Comparison of ENCODE assay signal across 11 cellular contexts in genomic region chr5:31771045-31771444, GRCh38.
DNase-seq lines count a peak whose midpoint lies in the region; ATAC-seq and TF ChIP-seq lines count a peak whose summit lies in the region.
"Had no signal": no experiment of that assay in that cellular context is flagged by ENCODE, and none has a peak within 500 bp of the region (broad histone marks: within the 10 kb centered on the region; RNA-seq: fewer than 3 reads in every experiment).

No MANE protein-coding gene starts in this region.

- no peak overlapping the region for H3K27ac Mint-ChIP-seq in activated T-helper 1 cell treated with anti-CD3 and anti-CD28 coated beads, Interleukin-12 subunit alpha, Interleukin-12 subunit beta, Interleukin-2, Interleukin-4 antibody, amounts not matched to agents 30 ng/mL and 10 ng/mL and 1 ng/mL, durations not matched to agents 14 hours and 24 hours and 36 hours
- no peak overlapping the region for H3K27ac Mint-ChIP-seq in HFFc6

- peak overlapping the region in 7 of 11 experiments; percentile 7 to 77 (median 38); a peak in 11 of 22 replicates for H3K4me2 ChIP-seq in BLaER1 treated with 17β-estradiol and CSF1 and Interleukin-3, amounts not matched to agents 10 nM and 100 nM

- no peaks in the 10 kb centered on the region for H3K4me1 Mint-ChIP-seq in activated T-helper 1 cell treated with anti-CD3 and anti-CD28 coated beads, Interleukin-12 subunit alpha, Interleukin-12 subunit beta, Interleukin-2, Interleukin-4 antibody, amounts not matched to agents 30 ng/mL and 10 ng/mL and 1 ng/mL, durations not matched to agents 14 hours and 24 hours and 36 hours (ENCODE audit: low read depth)
- H3K4me1 Mint-ChIP-seq in HFFc6 (ENCODE audit: low read depth), result no peaks in the 10 kb centered on the region

- H3K27ac ChIP-seq in BLaER1 treated with 17β-estradiol and CSF1 and Interleukin-3, amounts not matched to agents 10 nM and 100 nM, result peak overlapping the region in 4 of 11 experiments; percentile 19 to 66 (median 50); a peak in 7 of 22 replicates
- H3K27ac ChIP-seq in psoas muscle, result no peak overlapping the region
- H3K27ac ChIP-seq: tibial nerve had no signal

- ATAC-seq in GM19025 (IDR thresholded peaks at IDR 0.05; ENCODE audit: low read depth, unreplicated experiment) (peak; percentile 65), GM21825 (IDR thresholded peaks at IDR 0.05; ENCODE audit: unreplicated experiment) (peak; percentile 93), HG03280 (IDR thresholded peaks at IDR 0.05; ENCODE audit: unreplicated experiment) (peak; percentile 86), psoas muscle (no peak)
- ATAC-seq: left ventricle myocardium superior had no signal

- peaks cover 0 to 20% (median 8%) of the 10 kb centered on the region in 11 experiments; a peak in 14 of 22 replicates for H3K9me3 ChIP-seq in BLaER1 treated with 17β-estradiol and CSF1 and Interleukin-3, amounts not matched to agents 10 nM and 100 nM (replicated peaks in 1 of 11)
- no peaks in the 10 kb centered on the region for H3K9me3 ChIP-seq in psoas muscle
- H3K9me3 ChIP-seq: tibial nerve had no signal

- 96 to 100% (median 97%) methylated on average over 1 of the region's 1 CpG for WGBS in psoas muscle, 3 donors

- no peaks in the 10 kb centered on the region for H3K9me3 Mint-ChIP-seq in activated T-helper 1 cell treated with anti-CD3 and anti-CD28 coated beads, Interleukin-12 subunit alpha, Interleukin-12 subunit beta, Interleukin-2, Interleukin-4 antibody, amounts not matched to agents 30 ng/mL and 10 ng/mL and 1 ng/mL, durations not matched to agents 14 hours and 24 hours and 36 hours
- no peaks in the 10 kb centered on the region for H3K9me3 Mint-ChIP-seq in HFFc6

- H3K27me3 Mint-ChIP-seq in activated T-helper 1 cell treated with anti-CD3 and anti-CD28 coated beads, Interleukin-12 subunit alpha, Interleukin-12 subunit beta, Interleukin-2, Interleukin-4 antibody, amounts not matched to agents 30 ng/mL and 10 ng/mL and 1 ng/mL, durations not matched to agents 14 hours and 24 hours and 36 hours (ENCODE audit: insufficient read depth), result no peaks in the 10 kb centered on the region
- H3K27me3 Mint-ChIP-seq in HFFc6 (ENCODE audit: insufficient read depth), result peaks cover 26% of the 10 kb centered on the region

- intact Hi-C loops in psoas muscle (cut with DNase I), result no loop called here
- intact Hi-C loops in activated T-helper 1 cell treated with anti-CD3 and anti-CD28 coated beads, Interleukin-12 subunit alpha, Interleukin-12 subunit beta, Interleukin-2, Interleukin-4 antibody, amounts not matched to agents 30 ng/mL and 10 ng/mL and 1 ng/mL, durations not matched to agents 14 hours and 24 hours and 36 hours (cut with micrococcal nuclease), result no loop called here

- no peaks in the 10 kb centered on the region for H4K20me1 ChIP-seq in BLaER1 treated with 17β-estradiol and CSF1 and Interleukin-3, amounts not matched to agents 10 nM and 100 nM

- TF ChIP-seq CTCF in psoas muscle (IDR thresholded peaks at IDR 0.05), result no peak
- TF ChIP-seq CTCF in HFFc6 (IDR thresholded peaks at IDR 0.05), result no peak

- no peaks in the 10 kb centered on the region for H3K36me3 ChIP-seq in BLaER1 treated with 17β-estradiol and CSF1 and Interleukin-3, amounts not matched to agents 10 nM and 100 nM
- H3K36me3 ChIP-seq in psoas muscle (ENCODE audit: insufficient read depth in 1 of 2, low read depth in 1 of 2), result no peaks in the 10 kb centered on the region
- H3K36me3 ChIP-seq: tibial nerve had no signal

- no peaks in the 10 kb centered on the region for H3K27me3 ChIP-seq in BLaER1 treated with 17β-estradiol and CSF1 and Interleukin-3, amounts not matched to agents 10 nM and 100 nM
- peaks cover 0 to 3% (median 0%) of the 10 kb centered on the region in 3 donors for H3K27me3 ChIP-seq in psoas muscle (ENCODE audit: insufficient read depth in 3 of 3, low read length in 2 of 3)
- H3K27me3 ChIP-seq: tibial nerve had no signal

- DNase-seq in psoas muscle (no peak), HFFc6 (no peak), hippocampal formation (lab: John Stamatoyannopoulos, UW) (no peak)
- no peak for DNase-seq in activated T-helper 1 cell treated with anti-CD3 and anti-CD28 coated beads, Interleukin-12 subunit alpha, Interleukin-12 subunit beta, Interleukin-2, Interleukin-4 antibody, amounts not matched to agents 30 ng/mL and 10 ng/mL and 1 ng/mL, durations not matched to agents 14 hours and 24 hours and 36 hours (ENCODE audit: low spot score)
- DNase-seq: left ventricle myocardium superior, NCI-H1092 had no signal

- H3K4me3 Mint-ChIP-seq in activated T-helper 1 cell treated with anti-CD3 and anti-CD28 coated beads, Interleukin-12 subunit alpha, Interleukin-12 subunit beta, Interleukin-2, Interleukin-4 antibody, amounts not matched to agents 30 ng/mL and 10 ng/mL and 1 ng/mL, durations not matched to agents 14 hours and 24 hours and 36 hours, result no peak overlapping the region
- no peak overlapping the region for H3K4me3 Mint-ChIP-seq in HFFc6

- no peaks in the 10 kb centered on the region for H3K36me3 Mint-ChIP-seq in activated T-helper 1 cell treated with anti-CD3 and anti-CD28 coated beads, Interleukin-12 subunit alpha, Interleukin-12 subunit beta, Interleukin-2, Interleukin-4 antibody, amounts not matched to agents 30 ng/mL and 10 ng/mL and 1 ng/mL, durations not matched to agents 14 hours and 24 hours and 36 hours (ENCODE audit: low read depth)
- no peaks in the 10 kb centered on the region for H3K36me3 Mint-ChIP-seq in HFFc6 (ENCODE audit: low read depth)

- H3K9ac ChIP-seq in BLaER1 treated with 17β-estradiol and CSF1 and Interleukin-3, amounts not matched to agents 10 nM and 100 nM, result no peak overlapping the region

- H3K4me1 ChIP-seq in BLaER1 treated with 17β-estradiol and CSF1 and Interleukin-3, amounts not matched to agents 10 nM and 100 nM, result peaks cover 0 to 54% (median 13%) of the 10 kb centered on the region in 10 experiments; a peak in 11 of 20 replicates
- no peaks in the 10 kb centered on the region for H3K4me1 ChIP-seq in psoas muscle

- H3K4me3 ChIP-seq in BLaER1 treated with 17β-estradiol and CSF1 and Interleukin-3, amounts not matched to agents 10 nM and 100 nM, result no peak overlapping the region
- H3K4me3 ChIP-seq in psoas muscle, result no peak overlapping the region
- H3K4me3 ChIP-seq: tibial nerve had no signal

Comparison
In these comparisons a context has a peak if more than half of its experiments do, and no peak if none do; other contexts are left out.
1. ATAC-seq: peak in GM19025 (single experiment), GM21825 (single experiment) and HG03280 (single experiment); none in psoas muscle (0 of 4).